ENCODE assay signal across 1 cellular context in genomic region chr17:35973333-35974260, GRCh38.
TF ChIP-seq lines count a peak whose summit lies in the region.

No MANE protein-coding gene starts in this region.

TF ChIP-seq in GM12878, 131 proteins besides CTCF, POLR2A, EP300 and RAD21:
- TF ChIP-seq BCL11A (IDR thresholded peaks at IDR 0.05; ENCODE audit: low read depth, low read length): no peak
- TF ChIP-seq EZH2 (IDR thresholded peaks at IDR 0.05; ENCODE audit: borderline replicate concordance, control insufficient read depth, low read depth, low read length): no peak
- TF ChIP-seq KLF5 (IDR thresholded peaks at IDR 0.05; ENCODE audit: partially characterized antibody): no peak
- TF ChIP-seq TCF7 (IDR thresholded peaks at IDR 0.05; ENCODE audit: borderline replicate concordance): no peak
- TF ChIP-seq PKNOX1 (IDR thresholded peaks at IDR 0.05): peak; percentile 59
- no peak for TF ChIP-seq SMC3 (IDR thresholded peaks at IDR 0.05; ENCODE audit: borderline replicate concordance, low read length)
- TF ChIP-seq ATF7 (IDR thresholded peaks at IDR 0.05; ENCODE audit: low read depth): no peak
- no peak for TF ChIP-seq ETV6 (conservative IDR thresholded peaks at IDR 0.05 in 1 of 2, IDR thresholded peaks at IDR 0.05 in 1 of 2; ENCODE audit: borderline replicate concordance in 1 of 2, low read depth in 1 of 2)
